Comparison of ENCODE assay signal across 15 cellular contexts in the genomic region with DNA sequence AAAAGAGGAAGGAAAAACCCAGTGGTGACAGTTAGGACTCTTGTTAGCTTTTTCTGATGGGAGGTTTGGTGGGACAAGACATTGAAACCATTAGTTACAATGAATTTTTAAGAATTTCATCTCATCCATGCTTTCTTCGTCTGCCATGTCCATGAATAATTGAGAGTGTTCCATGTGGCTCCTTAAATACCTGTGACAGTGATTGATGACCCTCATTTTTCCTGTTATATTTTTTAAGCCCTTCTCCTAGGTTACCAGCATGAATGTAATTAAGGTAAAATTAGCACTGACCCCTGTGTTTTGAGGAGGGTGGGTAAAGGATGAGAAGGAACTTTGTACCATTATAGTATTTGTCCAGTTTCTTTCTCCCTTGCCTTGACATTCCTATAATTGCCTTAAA. TPM values are rescaled to one million over a fixed set of nuclear protein-coding genes. Genes with fewer than 3 reads are reported as not detected.
DNase-seq lines count a peak whose midpoint lies in the region; ATAC-seq, FAIRE-seq and TF ChIP-seq lines count a peak whose summit lies in the region.
"Had no signal": no experiment of that assay in that cellular context is flagged by ENCODE, and none has a peak within 500 bp of the region (broad histone marks: within the 10 kb centered on the region; RNA-seq: fewer than 3 reads in every experiment).

No MANE protein-coding gene starts in this region.

- peaks cover 8% of the 10 kb centered on the region for H3K36me3 Mint-ChIP-seq in T-helper 17 cell (ENCODE audit: low read depth)
- H3K36me3 Mint-ChIP-seq in effector memory CD8-positive, alpha-beta T cell (ENCODE audit: insufficient read depth): peaks cover 61% of the 10 kb centered on the region

- no peaks in the 10 kb centered on the region for H3F3A ChIP-seq in MM.1S (ENCODE audit: insufficient read depth, low read length)

- DNase-seq in HEK293T (ENCODE audit: extremely low spot score) (no peak), T-helper 17 cell (no peak), trophoblast cell (no peak), SIG-M5 (lab: John Stamatoyannopoulos, UW) (no peak), MM.1S (no peak), frontal cortex (ENCODE audit: low spot score in 2 of 2) (no peak)
- no peak for DNase-seq in effector memory CD8-positive, alpha-beta T cell
- DNase-seq: BE2C; CD8-positive, alpha-beta memory T cell; GOT3; H9 had no signal

- H3K9ac ChIP-seq in trophoblast cell (ENCODE audit: low read length) (peak overlapping the region; percentile 72), MM.1S (ENCODE audit: low read length) (no peak overlapping the region)

- no peak overlapping the region for H2AK5ac ChIP-seq in trophoblast cell (ENCODE audit: low read length)

- no peaks in the 10 kb centered on the region for H3K79me1 ChIP-seq in trophoblast cell (ENCODE audit: low read length)

- no peak overlapping the region for H4K8ac ChIP-seq in trophoblast cell (ENCODE audit: low read depth, low read length)

- H4K91ac ChIP-seq in trophoblast cell (ENCODE audit: low read depth, low read length): no peak overlapping the region

- no peak overlapping the region for H3K23ac ChIP-seq in trophoblast cell (ENCODE audit: low read length)

- no peak overlapping the region for H2BK5ac ChIP-seq in trophoblast cell (ENCODE audit: low read depth, low read length, poor library complexity)

- H3K9me3 Mint-ChIP-seq in effector memory CD8-positive, alpha-beta T cell: no peaks in the 10 kb centered on the region
- H3K9me3 Mint-ChIP-seq: CD8-positive, alpha-beta memory T cell; H9 had no signal

- no peaks in the 10 kb centered on the region for H3K27me3 Mint-ChIP-seq in T-helper 17 cell
- H3K27me3 Mint-ChIP-seq in effector memory CD8-positive, alpha-beta T cell: no peaks in the 10 kb centered on the region
- H3K27me3 Mint-ChIP-seq: CD8-positive, alpha-beta memory T cell had no signal

- H3K9me3 ChIP-seq in T-helper 17 cell (ENCODE audit: control insufficient read depth, low read length, poor library complexity, severe bottlenecking) (no peaks in the 10 kb centered on the region), trophoblast cell (ENCODE audit: insufficient read depth, low read depth, low read length) (no peaks in the 10 kb centered on the region), MM.1S (replicated peaks; ENCODE audit: insufficient read depth, low read length) (no peaks in the 10 kb centered on the region)
- H3K9me3 ChIP-seq: A549, BE2C had no signal

- H3K18ac ChIP-seq in trophoblast cell (ENCODE audit: low read length): no peak overlapping the region

- no peak overlapping the region for H2BK120ac ChIP-seq in trophoblast cell (ENCODE audit: insufficient read depth, low read length, poor library complexity)

- H3K4me2 ChIP-seq in trophoblast cell (ENCODE audit: low read length) (no peak overlapping the region), MM.1S (ENCODE audit: low read depth, low read length) (no peak overlapping the region)
- H3K4me2 ChIP-seq: A549 had no signal

- H3K4me3 Mint-ChIP-seq in T-helper 17 cell: no peak overlapping the region
- no peak overlapping the region for H3K4me3 Mint-ChIP-seq in effector memory CD8-positive, alpha-beta T cell
- H3K4me3 Mint-ChIP-seq: CD8-positive, alpha-beta memory T cell; H9 had no signal

- H3K79me2 ChIP-seq in trophoblast cell (ENCODE audit: control insufficient read depth, insufficient read depth, low read length, poor library complexity) (no peaks in the 10 kb centered on the region), MM.1S (ENCODE audit: low read length) (peaks cover 6% of the 10 kb centered on the region; the same call in 1 of the 2 replicates)

- H3K27me3 ChIP-seq in trophoblast cell (ENCODE audit: insufficient read depth, low read length): no peaks in the 10 kb centered on the region
- no peaks in the 10 kb centered on the region for H3K27me3 ChIP-seq in MM.1S (replicated peaks; ENCODE audit: insufficient read depth, low read length)
- H3K27me3 ChIP-seq: BE2C had no signal

- H2AFZ ChIP-seq in trophoblast cell (ENCODE audit: insufficient read depth, low read length, poor library complexity): no peak overlapping the region
- no peak overlapping the region for H2AFZ ChIP-seq in MM.1S (ENCODE audit: low read length)

- H3K27ac ChIP-seq in trophoblast cell (ENCODE audit: low read depth, low read length) (no peak overlapping the region), MM.1S (ENCODE audit: low read length) (no peak overlapping the region)
- H3K27ac ChIP-seq: A549, C4-2B, HL-60 had no signal

- peaks cover 2% of the 10 kb centered on the region for H3K4me1 Mint-ChIP-seq in T-helper 17 cell
- peaks cover 2 to 6% of the 10 kb centered on the region in 2 donors for H3K4me1 Mint-ChIP-seq in effector memory CD8-positive, alpha-beta T cell (ENCODE audit: low read depth in 2 of 2)
- H3K4me1 Mint-ChIP-seq: CD8-positive, alpha-beta memory T cell had no signal

- POLR2A ChIA-PET in HEK293T (lab: Yijun Ruan, JAX): no interaction called here

- no CpG with 5 or more reads among the region's 1 CpG for WGBS in trophoblast cell (ENCODE audit: extremely low coverage, insufficient coverage, insufficient read length)

- FAIRE-seq in frontal cortex (lab: Jason Lieb, UNC): no peak
- FAIRE-seq: A549 had no signal

- H3K4ac ChIP-seq in trophoblast cell (ENCODE audit: low read depth, low read length): no peak overlapping the region

- H4K20me1 ChIP-seq in MM.1S (ENCODE audit: insufficient read depth, low read length): no peaks in the 10 kb centered on the region

- H3K27ac Mint-ChIP-seq in T-helper 17 cell: peak overlapping the region; percentile 37
- peak overlapping the region; percentile 41 to 53 for H3K27ac Mint-ChIP-seq in effector memory CD8-positive, alpha-beta T cell
- H3K27ac Mint-ChIP-seq: H9 had no signal

- CTCF ChIA-PET in HEK293T (lab: Yijun Ruan, JAX): interaction anchor here (0.6 kb wide), 1 partner anchor 1120 kb away, joined by 3 read pairs; no protein-coding TSS in a partner anchor

- H3K4me3 ChIP-seq in trophoblast cell (ENCODE audit: low read depth, low read length) (no peak overlapping the region), MM.1S (ENCODE audit: low read length) (no peak overlapping the region)
- H3K4me3 ChIP-seq: A549 had no signal

- H3K36me3 ChIP-seq in trophoblast cell (ENCODE audit: control insufficient read depth in 1 of 2, insufficient read depth in 2 of 2, low read length in 2 of 2) (peaks cover 22 to 31% of the 10 kb centered on the region in 2 experiments), MM.1S (replicated peaks; ENCODE audit: insufficient read depth, low read length) (peaks cover 36% of the 10 kb centered on the region; the same call in 1 of the 2 replicates)

- H3K4me1 ChIP-seq in trophoblast cell (ENCODE audit: control insufficient read depth in 1 of 2, insufficient read depth in 2 of 2, low read length in 2 of 2) (no peaks in the 10 kb centered on the region), MM.1S (ENCODE audit: low read length) (peaks cover 10% of the 10 kb centered on the region)
- H3K4me1 ChIP-seq: A549, BE2C had no signal

- ATAC-seq in T-helper 17 cell: no peak
- no peak for ATAC-seq in effector memory CD8-positive, alpha-beta T cell (replicated peaks)
- no peak for ATAC-seq in GM21717 (IDR thresholded peaks at IDR 0.05; ENCODE audit: unreplicated experiment)
- ATAC-seq: A549 had no signal

- no peak for TF ChIP-seq CTCF in MM.1S (IDR thresholded peaks at IDR 0.05; ENCODE audit: low read length)

- H3K9me2 ChIP-seq in MM.1S (replicated peaks; ENCODE audit: insufficient read depth, low read length): no peaks in the 10 kb centered on the region

- no peak overlapping the region for H4K12ac ChIP-seq in trophoblast cell (ENCODE audit: low read depth, low read length)

- no peak overlapping the region for H3K14ac ChIP-seq in trophoblast cell (ENCODE audit: low read length)

- no peak overlapping the region for H2BK12ac ChIP-seq in trophoblast cell (ENCODE audit: low read length)

TF ChIP-seq in HEK293T, 16 proteins besides CTCF, POLR2A, EP300 and RAD21:
- TF ChIP-seq CTBP1 (IDR thresholded peaks at IDR 0.05; ENCODE audit: borderline replicate concordance) (no peak), PKNOX1 (IDR thresholded peaks at IDR 0.05) (peak; percentile 66; the same call in 1 of the 2 replicates), FOXA1 (IDR thresholded peaks at IDR 0.05) (no peak), FOXM1 (IDR thresholded peaks at IDR 0.05; ENCODE audit: borderline replicate concordance) (no peak), SUZ12 (IDR thresholded peaks at IDR 0.05) (no peak)
TF ChIP-seq in HEK293T: peak in this region for 1.

RNA-seq across cellular contexts. Expression of gene PHF2, which starts 23.5 kb away (rescaled TPM):
- total RNA-seq in T-helper 17 cell: 10 to 100 TPM; 24.8 to 27.1 TPM
- polyA plus RNA-seq in trophoblast cell (2013): 12.6 and 12.7 TPM in 2 replicates
- total RNA-seq in frontal cortex: 31.8 TPM
